ENCODE assay signal across 8 cellular contexts in genomic region chr1:37477946-37478345, GRCh38.
A peak's percentile ranks its signal among the peaks of the same experiment; 100 is the strongest.
DNase-seq lines count a peak whose midpoint lies in the region; ATAC-seq lines count a peak whose summit lies in the region.

No MANE protein-coding gene starts in this region.

- H3K9ac ChIP-seq in iPS-18a (ENCODE audit: low read length) (peak overlapping the region; percentile 48), subcutaneous abdominal adipose tissue (ENCODE audit: low read length in 5 of 5) (peak overlapping the region in 3 of 5 donors; percentile 58 to 90 (median 63))

- H3K4me3 ChIP-seq in iPS-18a (ENCODE audit: low read length) (peak overlapping the region; percentile 74), subcutaneous abdominal adipose tissue (ENCODE audit: low read depth in 1 of 5, low read length in 5 of 5) (peak overlapping the region; percentile 57 to 94 (median 90))

- peaks cover 29% of the 10 kb centered on the region for H3K36me3 ChIP-seq in iPS-18a (ENCODE audit: control insufficient read depth, low read depth, low read length)
- H3K36me3 ChIP-seq in subcutaneous abdominal adipose tissue (ENCODE audit: control insufficient read depth in 5 of 5, insufficient read depth in 5 of 5, low read length in 5 of 5): peaks cover 0 to 55% (median 46%) of the 10 kb centered on the region in 5 donors

- H3K27me3 ChIP-seq in iPS-18a (ENCODE audit: control insufficient read depth, insufficient read depth, low read length): peaks cover 12% of the 10 kb centered on the region
- peaks cover 0 to 3% (median 0%) of the 10 kb centered on the region in 5 donors for H3K27me3 ChIP-seq in subcutaneous abdominal adipose tissue (ENCODE audit: control insufficient read depth in 5 of 5, insufficient read depth in 4 of 5, low read length in 5 of 5)

- peak; percentile 43 for DNase-seq in NK-92 treated with Interleukin-12 subunit alpha and Interleukin-12 subunit beta, amount 100 ng/mL, for 24 hours (lab: John Stamatoyannopoulos, UW)
- DNase-seq in NK-92 (lab: John Stamatoyannopoulos, UW; ENCODE audit: unreplicated experiment): no peak
- DNase-seq in activated T-cell treated with anti-CD3 and anti-CD28 coated beads, Interleukin-2, amount 50 U/mL, for 48 hours: peak; percentile 52 to 56

- peak overlapping the region; percentile 74 for H3K27ac ChIP-seq in iPS-18a (ENCODE audit: low read length)
- H3K27ac ChIP-seq in subcutaneous abdominal adipose tissue (ENCODE audit: low read depth, low read length): peak overlapping the region; percentile 98

- ATAC-seq in GM19023 (IDR thresholded peaks at IDR 0.05; ENCODE audit: unreplicated experiment) (no peak), GM19455 (IDR thresholded peaks at IDR 0.05; ENCODE audit: unreplicated experiment) (no peak), GM18870 (IDR thresholded peaks at IDR 0.05; ENCODE audit: unreplicated experiment) (no peak)

- no peaks in the 10 kb centered on the region for H3K9me3 ChIP-seq in iPS-18a (ENCODE audit: control insufficient read depth, low read depth, low read length)
- H3K9me3 ChIP-seq in subcutaneous abdominal adipose tissue (ENCODE audit: control insufficient read depth in 5 of 5, low read length in 5 of 5): peaks cover 0 to 3% (median 0%) of the 10 kb centered on the region in 5 donors

- H3K4me1 ChIP-seq in iPS-18a (ENCODE audit: control insufficient read depth, low read depth, low read length) (peaks cover 30% of the 10 kb centered on the region), subcutaneous abdominal adipose tissue (ENCODE audit: control insufficient read depth in 5 of 5, insufficient read depth in 5 of 5, low read length in 5 of 5) (peaks cover 40 to 72% (median 69%) of the 10 kb centered on the region in 5 donors)
